In the genomic region with DNA sequence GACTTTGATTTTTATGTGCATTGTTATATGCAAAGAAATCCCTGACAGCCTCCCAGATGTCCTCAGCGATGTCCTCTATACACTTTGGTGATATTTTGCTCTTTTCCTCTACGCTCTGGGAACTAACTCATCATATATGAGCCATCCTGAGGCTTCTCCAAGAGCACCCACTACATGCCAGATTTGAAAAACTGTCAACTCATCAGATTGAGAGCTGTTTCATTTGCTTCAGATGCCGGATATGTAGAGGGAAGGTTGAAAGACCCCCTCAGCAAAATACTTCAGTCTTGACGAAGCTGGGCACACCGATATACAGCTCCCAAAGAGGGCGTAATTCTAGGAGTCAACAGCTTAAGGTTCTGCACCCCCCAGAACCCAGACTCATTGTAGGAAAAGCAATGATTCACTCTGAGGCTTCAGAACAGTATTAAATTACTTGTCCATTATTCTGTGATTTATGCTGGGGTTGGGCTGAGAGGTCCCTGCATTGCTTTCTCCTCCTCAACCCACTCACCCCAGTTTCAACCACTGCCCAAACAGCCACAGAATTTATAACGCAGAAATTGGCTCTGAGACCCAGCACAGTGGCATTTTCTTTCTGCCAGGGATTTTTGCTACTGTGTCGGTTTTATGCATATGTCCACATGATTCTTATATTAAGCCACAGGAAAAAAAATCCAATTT, we compare ENCODE assay signal across 2 cellular contexts.
TF ChIP-seq lines count a peak whose summit lies in the region.

No MANE protein-coding gene starts in this region.

TF ChIP-seq in IMR-90, 13 proteins besides CTCF, POLR2A, EP300 and RAD21:
- no peak for TF ChIP-seq RCOR1 (IDR thresholded peaks at IDR 0.05; ENCODE audit: insufficient replicate concordance, low read length)
- no peak for TF ChIP-seq MXI1 (IDR thresholded peaks at IDR 0.05; ENCODE audit: borderline replicate concordance, low read depth, low read length)
- TF ChIP-seq, protein P1, sequence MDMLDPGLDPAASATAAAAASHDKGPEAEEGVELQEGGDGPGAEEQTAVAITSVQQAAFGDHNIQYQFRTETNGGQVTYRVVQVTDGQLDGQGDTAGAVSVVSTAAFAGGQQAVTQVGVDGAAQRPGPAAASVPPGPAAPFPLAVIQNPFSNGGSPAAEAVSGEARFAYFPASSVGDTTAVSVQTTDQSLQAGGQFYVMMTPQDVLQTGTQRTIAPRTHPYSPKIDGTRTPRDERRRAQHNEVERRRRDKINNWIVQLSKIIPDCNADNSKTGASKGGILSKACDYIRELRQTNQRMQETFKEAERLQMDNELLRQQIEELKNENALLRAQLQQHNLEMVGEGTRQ (IDR thresholded peaks at IDR 0.05; ENCODE audit: low read depth, low read length), result no peak
- TF ChIP-seq CEBPB (IDR thresholded peaks at IDR 0.05; ENCODE audit: low read depth, low read length), result no peak
- peak; percentile 90 for TF ChIP-seq MAFK (IDR thresholded peaks at IDR 0.05; ENCODE audit: low read depth, low read length)
- no peak for TF ChIP-seq MAZ (IDR thresholded peaks at IDR 0.05; ENCODE audit: borderline replicate concordance, low read depth, low read length)
- TF ChIP-seq BHLHE40 (IDR thresholded peaks at IDR 0.05; ENCODE audit: low read depth, low read length), result no peak

TF ChIP-seq in H1, 55 proteins besides CTCF, POLR2A, EP300 and RAD21:
- no peak for TF ChIP-seq CHD2 (IDR thresholded peaks at IDR 0.05; ENCODE audit: low read length)
- no peak for TF ChIP-seq YY1 (IDR thresholded peaks at IDR 0.05; ENCODE audit: low read depth, low read length)
- no peak for TF ChIP-seq SIN3A (conservative IDR thresholded peaks at IDR 0.05 in 1 of 2, IDR thresholded peaks at IDR 0.05 in 1 of 2; ENCODE audit: low read depth in 1 of 2, low read length in 2 of 2)
- TF ChIP-seq, protein P1 (IDR thresholded peaks at IDR 0.05; ENCODE audit: low read length), result no peak
- no peak for TF ChIP-seq TBP (IDR thresholded peaks at IDR 0.05; ENCODE audit: low read depth, low read length)
- no peak for TF ChIP-seq TAF7 (optimal IDR thresholded peaks at IDR 0.05; ENCODE audit: borderline replicate concordance, low read depth, low read length)
- no peak for TF ChIP-seq TEAD4 (IDR thresholded peaks at IDR 0.05; ENCODE audit: low read depth, low read length)
- TF ChIP-seq EZH2 (IDR thresholded peaks at IDR 0.05; ENCODE audit: low read depth, low read length, severe bottlenecking), result no peak
- TF ChIP-seq MAFK (IDR thresholded peaks at IDR 0.05; ENCODE audit: low read depth, low read length), result 0 out of 2 replicates have a peak, but pooled peaks have one; percentile 10
